1 cellular context compared by ENCODE assay signal in genomic region chr10:42637648-42638052, GRCh38.
TF ChIP-seq lines count a peak whose summit lies in the region.

No MANE protein-coding gene starts in this region.

TF ChIP-seq in H1, 55 proteins besides CTCF, POLR2A, EP300 and RAD21:
- TF ChIP-seq PHF8 (conservative IDR thresholded peaks at IDR 0.05; ENCODE audit: low read depth, low read length): peak; percentile 51; the same call in 1 of the 2 replicates
- no peak for TF ChIP-seq BACH1 (IDR thresholded peaks at IDR 0.05; ENCODE audit: low read length)
- 0 out of 4 replicates have a peak, but pooled peaks of 1 of the 2 experiments have one; percentile 42 for TF ChIP-seq SIN3A (conservative IDR thresholded peaks at IDR 0.05 in 1 of 2, IDR thresholded peaks at IDR 0.05 in 1 of 2; ENCODE audit: low read depth in 1 of 2, low read length in 2 of 2)
- TF ChIP-seq TEAD4 (IDR thresholded peaks at IDR 0.05; ENCODE audit: low read depth, low read length): no peak
- TF ChIP-seq KDM1A (IDR thresholded peaks at IDR 0.05; ENCODE audit: borderline replicate concordance, low read length): no peak
